ENCODE assay signal across 8 cellular contexts in the genomic region with DNA sequence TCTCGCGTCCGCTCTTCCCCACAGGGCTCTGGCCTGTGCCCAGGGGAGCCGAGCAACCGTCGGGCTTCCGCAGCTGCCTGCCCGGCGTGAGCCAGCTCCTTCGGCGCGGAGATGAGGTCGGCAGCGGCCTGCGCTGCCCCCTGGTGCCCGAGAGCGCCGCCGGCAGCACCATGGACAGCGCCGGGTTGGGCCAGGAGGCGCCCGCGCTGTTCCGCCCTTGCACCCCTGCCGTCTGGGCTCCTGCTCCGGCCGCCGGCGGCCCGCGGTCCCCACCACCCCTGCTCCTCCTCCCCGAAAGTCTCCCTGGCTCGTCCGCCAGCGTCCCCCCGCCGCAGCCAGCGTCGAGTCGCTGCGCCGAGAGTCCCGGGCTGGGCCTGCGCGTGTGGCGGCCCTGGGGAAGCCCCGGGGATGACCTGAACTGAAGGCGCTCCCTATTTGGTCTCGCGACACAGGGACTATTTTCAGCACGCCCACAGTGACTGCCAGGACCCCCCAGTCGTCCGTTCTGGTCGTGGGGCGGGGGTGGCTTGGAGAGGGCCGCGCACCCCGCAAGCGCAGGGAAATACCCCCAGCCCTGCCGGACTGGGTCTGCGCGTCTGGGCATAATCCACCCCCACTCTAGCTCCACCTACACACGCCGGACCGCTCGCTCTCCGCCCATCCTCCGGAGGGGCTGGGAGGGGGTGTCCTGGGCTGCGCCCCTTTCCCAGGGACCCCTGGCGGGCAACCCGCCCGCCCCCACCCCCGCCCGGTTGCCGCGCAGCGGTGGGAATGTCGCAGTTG. TPM values are rescaled to one million over a fixed set of nuclear protein-coding genes. Genes with fewer than 3 reads are reported as not detected.
DNase-seq lines count a peak whose midpoint lies in the region; ATAC-seq and TF ChIP-seq lines count a peak whose summit lies in the region.

No MANE protein-coding gene starts in this region.

- H3K9me3 ChIP-seq in CD4-positive, CD25-positive, alpha-beta regulatory T cell (ENCODE audit: control insufficient read depth in 2 of 2, low read length in 2 of 2) = no peaks in the 10 kb centered on the region
- H3K9me3 ChIP-seq in ascending aorta (no peaks in the 10 kb centered on the region), skeletal muscle satellite cell (replicated peaks; ENCODE audit: low read length) (no peaks in the 10 kb centered on the region)

- peaks cover 0 to 26% (median 15%) of the 10 kb centered on the region in 4 donors for H3K4me1 Mint-ChIP-seq in CD4-positive, CD25-positive, alpha-beta regulatory T cell

- H3K4me1 ChIP-seq in CD4-positive, CD25-positive, alpha-beta regulatory T cell (ENCODE audit: control insufficient read depth, insufficient read depth, low read length, poor library complexity, severe bottlenecking) = peaks cover 25% of the 10 kb centered on the region
- H3K4me1 ChIP-seq in ascending aorta (peaks cover 2 to 12% of the 10 kb centered on the region in 2 donors), skeletal muscle satellite cell (ENCODE audit: control insufficient read depth, insufficient read depth, low read length) (peaks cover 17% of the 10 kb centered on the region)

- peaks cover 62% of the 10 kb centered on the region for H3K27me3 Mint-ChIP-seq in CD4-positive, CD25-positive, alpha-beta regulatory T cell

- no peak overlapping the region for H3K4me3 ChIP-seq in CD4-positive, CD25-positive, alpha-beta regulatory T cell (ENCODE audit: low read depth, low read length)
- H3K4me3 ChIP-seq in ascending aorta (no peak overlapping the region), skeletal muscle satellite cell (ENCODE audit: low read length) (peak overlapping the region; percentile 24)

- peaks cover 0 to 2% (median 0%) of the 10 kb centered on the region in 7 donors for H3K9me3 Mint-ChIP-seq in CD4-positive, CD25-positive, alpha-beta regulatory T cell

- no peaks in the 10 kb centered on the region for H3K36me3 ChIP-seq in CD4-positive, CD25-positive, alpha-beta regulatory T cell (ENCODE audit: control insufficient read depth, insufficient read depth, low read length)
- H3K36me3 ChIP-seq in ascending aorta (no peaks in the 10 kb centered on the region), skeletal muscle satellite cell (ENCODE audit: insufficient read depth, low read length) (no peaks in the 10 kb centered on the region)

- DNase-seq in CD4-positive, CD25-positive, alpha-beta regulatory T cell = peak; percentile 65 to 79 (median 76)
- DNase-seq in NAMALWA (ENCODE audit: low spot score) (peak; percentile 87), T-helper 22 cell (ENCODE audit: low read depth) (peak; percentile 57), ascending aorta (ENCODE audit: low spot score in 2 of 2) (peak in 1 of 2 donors; percentile 83), hypothalamus (lab: John Stamatoyannopoulos, UW) (peak in 41 of 51 donors; percentile 4 to 74 (median 44))

- no peak for TF ChIP-seq POLR2A in GM18505 (IDR thresholded peaks at IDR 0.05; ENCODE audit: borderline replicate concordance, extremely low read depth, insufficient read depth, insufficient read length)

- H3K36me3 Mint-ChIP-seq in CD4-positive, CD25-positive, alpha-beta regulatory T cell = no peaks in the 10 kb centered on the region

- no peak overlapping the region for H3K27ac ChIP-seq in CD4-positive, CD25-positive, alpha-beta regulatory T cell (ENCODE audit: insufficient read depth, low read length, poor library complexity, severe bottlenecking)
- no peak overlapping the region for H3K27ac ChIP-seq in ascending aorta

- intact Hi-C loops in ascending aorta (cut with DNase I) = loop anchor here (5.0 kb wide), 2 partner anchors 117 to 193 kb away; no protein-coding TSS in a partner anchor

- no peak overlapping the region for H3K27ac Mint-ChIP-seq in CD4-positive, CD25-positive, alpha-beta regulatory T cell

- ATAC-seq in CD4-positive, CD25-positive, alpha-beta regulatory T cell (ENCODE audit: low read depth in 2 of 2) = peak; percentile 68
- ATAC-seq in GM21360 (IDR thresholded peaks at IDR 0.05; ENCODE audit: unreplicated experiment) (peak; percentile 47), GM18505 (IDR thresholded peaks at IDR 0.05; ENCODE audit: unreplicated experiment) (no peak)

- peak overlapping the region; percentile 74 for H3K4me2 ChIP-seq in skeletal muscle satellite cell (ENCODE audit: low read length)

- TF ChIP-seq CTCF in ascending aorta (IDR thresholded peaks at IDR 0.05) = peak; percentile 84 to 91 (median 88)

- H3K4me3 Mint-ChIP-seq in CD4-positive, CD25-positive, alpha-beta regulatory T cell = no peak overlapping the region

- no peak overlapping the region for H3K9ac ChIP-seq in skeletal muscle satellite cell (ENCODE audit: low read depth, low read length)

- H3K27me3 ChIP-seq in CD4-positive, CD25-positive, alpha-beta regulatory T cell (ENCODE audit: control insufficient read depth, insufficient read depth, low read length) = peaks cover 21% of the 10 kb centered on the region
- peaks cover 49% of the 10 kb centered on the region for H3K27me3 ChIP-seq in ascending aorta
- H3K27me3 ChIP-seq in skeletal muscle satellite cell (ENCODE audit: control insufficient read depth, insufficient read depth, low read length) = peaks cover 49% of the 10 kb centered on the region

RNA-seq across cellular contexts. Expression of a gene that starts 1.3 kb away (rescaled TPM):
- not detected for total RNA-seq in CD4-positive, CD25-positive, alpha-beta regulatory T cell
- polyA plus RNA-seq in CD4-positive, CD25-positive, alpha-beta regulatory T cell = not detected
- total RNA-seq in ascending aorta = not detected
- total RNA-seq in skeletal muscle satellite cell (2012; rRNA removed) = not detected in 2 replicates

RNA-seq across cellular contexts. Expression of a gene that starts 9.5 kb away (rescaled TPM):
- 9.1 TPM for total RNA-seq in CD4-positive, CD25-positive, alpha-beta regulatory T cell
- 10 to 100 TPM; 18.2 to 22.3 (median 19.7) TPM for polyA plus RNA-seq in CD4-positive, CD25-positive, alpha-beta regulatory T cell
- total RNA-seq in ascending aorta = 96.7 TPM
- total RNA-seq in skeletal muscle satellite cell (2012; rRNA removed) = 40.8 and 51.5 TPM in 2 replicates

RNA-seq across cellular contexts. Expression of a gene that starts 15.6 kb away (rescaled TPM):
- 0.15 TPM for total RNA-seq in CD4-positive, CD25-positive, alpha-beta regulatory T cell
- not detected for polyA plus RNA-seq in CD4-positive, CD25-positive, alpha-beta regulatory T cell
- 24.3 TPM for total RNA-seq in ascending aorta
- 4.1 and 9.2 TPM in 2 replicates for total RNA-seq in skeletal muscle satellite cell (2012; rRNA removed)

RNA-seq across cellular contexts. Expression of a gene that starts 39.4 kb away (rescaled TPM):
- 8.4 TPM for total RNA-seq in CD4-positive, CD25-positive, alpha-beta regulatory T cell
- polyA plus RNA-seq in CD4-positive, CD25-positive, alpha-beta regulatory T cell = under 1 TPM; 0.08 to 0.52 (median 0.40) TPM
- 81.1 TPM for total RNA-seq in ascending aorta
- total RNA-seq in skeletal muscle satellite cell (2012; rRNA removed) = 31.5 and 60.1 TPM in 2 replicates

RNA-seq across cellular contexts. Expression of a gene that starts 45.9 kb away (rescaled TPM):
- 405 TPM for total RNA-seq in CD4-positive, CD25-positive, alpha-beta regulatory T cell
- 100 to 1,000 TPM; 152 to 238 (median 191) TPM for polyA plus RNA-seq in CD4-positive, CD25-positive, alpha-beta regulatory T cell
- 88.8 TPM for total RNA-seq in ascending aorta
- total RNA-seq in skeletal muscle satellite cell (2012; rRNA removed) = 82.4 and 105 TPM in 2 replicates

Comparison
In these comparisons a context has a peak if more than half of its experiments do, and no peak if none do; other contexts are left out.
1. RNA of a gene that starts 15.6 kb away (total RNA-seq): 24.3 TPM in ascending aorta (single experiment); 0.15 TPM in CD4-positive, CD25-positive, alpha-beta regulatory T cell (single experiment); every median in the first group is over 10 times any median in the second.